ENCODE assay signal across 29 cellular contexts in the genomic region with DNA sequence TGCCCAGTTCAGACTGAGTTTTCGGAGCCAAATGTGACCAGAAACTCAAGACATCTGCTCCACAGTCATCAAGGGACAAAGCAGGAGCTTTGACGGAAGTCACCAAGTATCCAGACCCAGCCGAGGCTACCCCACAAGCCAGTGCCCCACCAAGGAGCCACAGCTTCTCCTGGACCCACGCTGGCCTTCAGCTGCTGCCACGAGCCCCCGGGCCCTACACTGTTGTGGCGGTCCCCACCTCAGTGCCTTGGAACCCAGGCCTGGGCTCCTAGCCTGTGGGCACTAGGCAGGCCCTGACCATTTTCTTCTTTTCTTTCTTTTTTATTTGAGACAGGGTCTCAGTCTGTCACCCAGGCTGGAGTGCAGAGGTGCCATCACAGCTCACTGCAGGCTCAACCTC.
"Had no signal": no experiment of that assay in that cellular context is flagged by ENCODE, and none has a peak within 500 bp of the region (broad histone marks: within the 10 kb centered on the region; RNA-seq: fewer than 3 reads in every experiment).

No MANE protein-coding gene starts in this region.

- H3K27ac ChIP-seq: breast epithelium, esophagus muscularis mucosa, foreskin keratinocyte, heart right ventricle, right lobe of liver, skin epidermis, thoracic aorta, uterus had no signal

- DNase-seq: activated B cell treated with CpG ODN at 0.5 μM for 24 hours; activated CD4-positive, alpha-beta T cell treated with anti-CD3 and anti-CD28 coated beads, Interleukin-2, amount 50 U/mL, for 1 hour; activated CD8-positive, alpha-beta memory T cell treated with anti-CD3 and anti-CD28 coated beads, Interleukin-2, amount 10 ng/mL, durations not matched to agents 7 days and 5 days; activated CD8-positive, alpha-beta T cell treated with anti-CD3 and anti-CD28 coated beads for 36 hours; activated naive CD4-positive, alpha-beta T cell treated with Interleukin-2 at 50 U/mL for 16 hours; activated naive CD8-positive, alpha-beta T cell treated with anti-CD3 and anti-CD28 coated beads, Interleukin-2, amount 50 U/mL, for 24 hours; activated T-cell treated with anti-CD3 and anti-CD28 coated beads, Interleukin-2, amount 50 U/mL, for 48 hours; dermis blood vessel endothelial cell; effector CD4-positive, alpha-beta T cell; foreskin keratinocyte; heart right ventricle; mesenchymal stem cell; occipital lobe; stimulated activated CD4-positive, alpha-beta T cell treated with anti-CD3 and anti-CD28 coated beads, Interleukin-12 subunit alpha, Interleukin-12 subunit beta, amount 100 ng/mL, for 4 hours; stimulated activated CD4-positive, alpha-beta T cell treated with anti-CD3 and anti-CD28 coated beads, Interleukin-4, amount 100 ng/mL, for 1 hour; stimulated activated naive CD8-positive, alpha-beta T cell treated with anti-CD3 and anti-CD28 coated beads, Interleukin-15, Interleukin-2, amounts not matched to agents 100 U/mL and 50 U/mL, for 24 hours; T-cell; trophoblast cell; uterus had no signal

- H3K4me1 Mint-ChIP-seq: activated B cell treated with CpG ODN at 0.5 μM for 24 hours; activated CD8-positive, alpha-beta memory T cell treated with anti-CD3 and anti-CD28 coated beads, Interleukin-2, amount 10 ng/mL, durations not matched to agents 7 days and 5 days; activated naive CD8-positive, alpha-beta T cell treated with anti-CD3 and anti-CD28 coated beads, Interleukin-2, amount 50 U/mL, for 24 hours; central memory CD8-positive, alpha-beta T cell; neural crest cell; T-cell had no signal

- ATAC-seq: activated CD8-positive, alpha-beta memory T cell treated with anti-CD3 and anti-CD28 coated beads, Interleukin-2, amount 10 ng/mL, durations not matched to agents 7 days and 5 days; activated CD8-positive, alpha-beta T cell treated with anti-CD3 and anti-CD28 coated beads for 36 hours; activated naive CD8-positive, alpha-beta T cell treated with anti-CD3 and anti-CD28 coated beads, Interleukin-2, amount 50 U/mL, for 24 hours; foreskin keratinocyte; naive thymus-derived CD8-positive, alpha-beta T cell; right lobe of liver; stimulated activated naive CD8-positive, alpha-beta T cell treated with anti-CD3 and anti-CD28 coated beads, Interleukin-15, Interleukin-2, amounts not matched to agents 100 U/mL and 50 U/mL, for 24 hours; T-cell had no signal

- H3K4me3 ChIP-seq: breast epithelium, esophagus muscularis mucosa, heart right ventricle, right lobe of liver, skin epidermis, thoracic aorta, uterus had no signal

- H3K9me3 ChIP-seq: right lobe of liver, uterus had no signal

- H3K36me3 Mint-ChIP-seq: T-cell had no signal

- H3K4me1 ChIP-seq: breast epithelium, esophagus muscularis mucosa, foreskin keratinocyte, heart right ventricle, right lobe of liver, uterus had no signal

- H3K27ac Mint-ChIP-seq: activated B cell treated with CpG ODN at 0.5 μM for 24 hours; activated CD8-positive, alpha-beta memory T cell treated with anti-CD3 and anti-CD28 coated beads, Interleukin-2, amount 10 ng/mL, durations not matched to agents 7 days and 5 days; activated CD8-positive, alpha-beta T cell treated with anti-CD3 and anti-CD28 coated beads for 36 hours; activated naive CD8-positive, alpha-beta T cell treated with anti-CD3 and anti-CD28 coated beads, Interleukin-2, amount 50 U/mL, for 24 hours; activated T-helper 2 cell treated with anti-CD3 and anti-CD28 coated beads, Interferon-gamma antibody, Interleukin-2, Interleukin-4, amounts not matched to agents 10 μg/mL and 5 μg/mL and 100 μg/mL, durations not matched to agents 14 hours and 24 hours and 36 hours; naive thymus-derived CD8-positive, alpha-beta T cell; T-cell; T-helper 2 cell treated with Interferon-gamma antibody and Interleukin-4, amounts not matched to agents 5 μg/mL and 100 μg/mL, for 36 hours had no signal

- H3K4me3 Mint-ChIP-seq: activated B cell treated with CpG ODN at 0.5 μM for 24 hours; activated CD8-positive, alpha-beta memory T cell treated with anti-CD3 and anti-CD28 coated beads, Interleukin-2, amount 10 ng/mL, durations not matched to agents 7 days and 5 days; activated CD8-positive, alpha-beta T cell treated with anti-CD3 and anti-CD28 coated beads for 36 hours; activated naive CD8-positive, alpha-beta T cell treated with anti-CD3 and anti-CD28 coated beads, Interleukin-2, amount 50 U/mL, for 24 hours; central memory CD8-positive, alpha-beta T cell; naive thymus-derived CD8-positive, alpha-beta T cell; neural crest cell; T-cell; T-helper 2 cell treated with Interferon-gamma antibody and Interleukin-4, amounts not matched to agents 5 μg/mL and 100 μg/mL, for 36 hours had no signal

- H3K27me3 ChIP-seq: foreskin keratinocyte, right lobe of liver had no signal

- H3K36me3 ChIP-seq: breast epithelium, esophagus muscularis mucosa, heart right ventricle, right lobe of liver, thoracic aorta, uterus had no signal
